22 cellular contexts compared by ENCODE assay signal in genomic region chr7:45564485-45564884, GRCh38. TPM values are rescaled to one million over a fixed set of nuclear protein-coding genes. Genes with fewer than 3 reads are reported as not detected.
DNase-seq lines count a peak whose midpoint lies in the region; ATAC-seq, FAIRE-seq and TF ChIP-seq lines count a peak whose summit lies in the region.
"Had no signal": no experiment of that assay in that cellular context is flagged by ENCODE, and none has a peak within 500 bp of the region (broad histone marks: within the 10 kb centered on the region; RNA-seq: fewer than 3 reads in every experiment).

No MANE protein-coding gene starts in this region.

- no peaks in the 10 kb centered on the region for H3K36me3 ChIP-seq in kidney (ENCODE audit: control insufficient read depth in 1 of 2, insufficient read depth in 2 of 2, low read length in 2 of 2)
- no peaks in the 10 kb centered on the region for H3K36me3 ChIP-seq in testis (ENCODE audit: low read depth, missing control alignments)
- H3K36me3 ChIP-seq: pancreas had no signal

- peak overlapping the region in 1 of 2 donors; percentile 56 for H3K27ac ChIP-seq in coronary artery
- peak overlapping the region in 1 of 2 donors; percentile 23 for H3K27ac ChIP-seq in kidney (ENCODE audit: low read depth in 2 of 2, low read length in 2 of 2)
- peak overlapping the region; percentile 52 for H3K27ac ChIP-seq in temporal lobe (ENCODE audit: low read depth, low read length)
- no peak overlapping the region for H3K27ac ChIP-seq in testis
- H3K27ac ChIP-seq: pancreas had no signal

- H3K4me3 Mint-ChIP-seq in activated CD8-positive, alpha-beta T cell treated with anti-CD3 and anti-CD28 coated beads, Interleukin-2, amount 10 ng/mL, durations not matched to agents 7 days and 5 days, result no peak overlapping the region
- H3K4me3 Mint-ChIP-seq: activated CD8-positive, alpha-beta T cell treated with anti-CD3 and anti-CD28 coated beads for 36 hours; activated T-cell treated with anti-CD3 and anti-CD28 coated beads, Interleukin-2, amount 50 U/mL, for 24 hours; stimulated activated naive CD8-positive, alpha-beta T cell treated with anti-CD3 and anti-CD28 coated beads, Interleukin-15, amount 100 ng/mL, for 72 hours; type B pancreatic cell had no signal

- intact Hi-C loops in kidney (cut with DNase I), result no loop called here
- intact Hi-C loops in testis (cut with DNase I; ENCODE audit: low total_unique reads), result no loop called here

- peaks cover 0 to 9% of the 10 kb centered on the region in 2 donors for H3K9me3 ChIP-seq in kidney (ENCODE audit: control insufficient read depth in 1 of 2, low read length in 2 of 2)
- no peaks in the 10 kb centered on the region for H3K9me3 ChIP-seq in testis
- H3K9me3 ChIP-seq: pancreas had no signal

- no peaks in the 10 kb centered on the region for H3K27me3 Mint-ChIP-seq in activated CD8-positive, alpha-beta T cell treated with anti-CD3 and anti-CD28 coated beads, Interleukin-2, amount 10 ng/mL, durations not matched to agents 7 days and 5 days (ENCODE audit: low read depth)

- TF ChIP-seq CTCF in coronary artery (IDR thresholded peaks at IDR 0.05), result no peak
- no peak for TF ChIP-seq CTCF in kidney (IDR thresholded peaks at IDR 0.05; ENCODE audit: borderline replicate concordance, extremely low read depth, insufficient read depth)
- no peak for TF ChIP-seq CTCF in testis (IDR thresholded peaks at IDR 0.05)

- CTCF ChIA-PET in activated CD8-positive, alpha-beta T cell treated with anti-CD3 and anti-CD28 coated beads, Interleukin-2, amount 10 ng/mL, durations not matched to agents 7 days and 5 days (lab: Charles Lee), result no interaction called here

- H3K9me3 Mint-ChIP-seq in activated CD8-positive, alpha-beta T cell treated with anti-CD3 and anti-CD28 coated beads, Interleukin-2, amount 10 ng/mL, durations not matched to agents 7 days and 5 days (ENCODE audit: insufficient read depth), result no peaks in the 10 kb centered on the region

- peak; percentile 27 for DNase-seq in RPMI7951 (ENCODE audit: low read depth)
- no peak for DNase-seq in coronary artery (ENCODE audit: low spot score)
- peak; percentile 81 for DNase-seq in kidney
- DNase-seq in testis, result no peak
- DNase-seq in activated CD8-positive, alpha-beta T cell treated with anti-CD3 and anti-CD28 coated beads, Interleukin-2, amount 10 ng/mL, durations not matched to agents 7 days and 5 days, result no peak
- DNase-seq: activated CD8-positive, alpha-beta T cell treated with anti-CD3 and anti-CD28 coated beads for 36 hours; activated naive CD4-positive, alpha-beta T cell treated with anti-CD3 and anti-CD28 coated beads, Interleukin-2, amount 50 U/mL, for 16 hours; activated T-cell treated with anti-CD3 and anti-CD28 coated beads, Interleukin-2, amount 50 U/mL, for 24 hours; cortex of kidney; hippocampal formation; Karpas-422; NCI-H2081 treated with DMSO at 0.1 percent for 48 hours; RPMI8226; small intestine; stimulated activated CD4-positive, alpha-beta T cell treated with anti-CD3 and anti-CD28 coated beads, Interleukin-2, amount 100 ng/mL, for 48 hours; stimulated activated naive CD8-positive, alpha-beta T cell treated with anti-CD3 and anti-CD28 coated beads, Interleukin-15, amount 100 ng/mL, for 72 hours; T-helper 9 cell had no signal

- H3K4me1 Mint-ChIP-seq in activated CD8-positive, alpha-beta T cell treated with anti-CD3 and anti-CD28 coated beads, Interleukin-2, amount 10 ng/mL, durations not matched to agents 7 days and 5 days (ENCODE audit: low read depth), result no peaks in the 10 kb centered on the region
- H3K4me1 Mint-ChIP-seq: stimulated activated naive CD8-positive, alpha-beta T cell treated with anti-CD3 and anti-CD28 coated beads, Interleukin-15, amount 100 ng/mL, for 72 hours had no signal

- TF ChIP-seq POLR2A in testis (IDR thresholded peaks at IDR 0.05), result no peak

- no peak overlapping the region for H3K9ac ChIP-seq in kidney (ENCODE audit: low read length in 2 of 2)

- no peak for FAIRE-seq in kidney (lab: Jason Lieb, UNC)
- FAIRE-seq: astrocyte, pancreas, small intestine had no signal

- H3K27me3 ChIP-seq in testis, result no peaks in the 10 kb centered on the region
- H3K27me3 ChIP-seq: pancreas had no signal

- H3K4me3 ChIP-seq in coronary artery, result peak overlapping the region; percentile 62
- H3K4me3 ChIP-seq in kidney (ENCODE audit: low read length in 2 of 2), result no peak overlapping the region
- H3K4me3 ChIP-seq in testis, result no peak overlapping the region
- H3K4me3 ChIP-seq: pancreas had no signal

- WGBS in testis, 2 donors, result 41 to 44% methylated on average over 8 of the region's 8 CpGs

- no peaks in the 10 kb centered on the region for H3K36me3 Mint-ChIP-seq in activated CD8-positive, alpha-beta T cell treated with anti-CD3 and anti-CD28 coated beads, Interleukin-2, amount 10 ng/mL, durations not matched to agents 7 days and 5 days (ENCODE audit: low read depth)
- H3K36me3 Mint-ChIP-seq: type B pancreatic cell had no signal

- POLR2A ChIA-PET in activated CD8-positive, alpha-beta T cell treated with anti-CD3 and anti-CD28 coated beads, Interleukin-2, amount 10 ng/mL, durations not matched to agents 7 days and 5 days (lab: Charles Lee), result no interaction called here

- no peak overlapping the region for H3K27ac Mint-ChIP-seq in activated CD8-positive, alpha-beta T cell treated with anti-CD3 and anti-CD28 coated beads, Interleukin-2, amount 10 ng/mL, durations not matched to agents 7 days and 5 days
- H3K27ac Mint-ChIP-seq: activated CD8-positive, alpha-beta T cell treated with anti-CD3 and anti-CD28 coated beads for 36 hours; activated T-cell treated with anti-CD3 and anti-CD28 coated beads, Interleukin-2, amount 50 U/mL, for 24 hours; type B pancreatic cell had no signal

- no peak for ATAC-seq in GM19397 (IDR thresholded peaks at IDR 0.05; ENCODE audit: unreplicated experiment)
- ATAC-seq in activated CD8-positive, alpha-beta T cell treated with anti-CD3 and anti-CD28 coated beads, Interleukin-2, amount 10 ng/mL, durations not matched to agents 7 days and 5 days, result no peak
- ATAC-seq: activated CD8-positive, alpha-beta T cell treated with anti-CD3 and anti-CD28 coated beads for 36 hours; pancreas; stimulated activated naive CD8-positive, alpha-beta T cell treated with anti-CD3 and anti-CD28 coated beads, Interleukin-15, amount 100 ng/mL, for 72 hours had no signal

- H3K4me1 ChIP-seq in kidney (ENCODE audit: control insufficient read depth in 1 of 2, insufficient read depth in 1 of 2, low read depth in 1 of 2, low read length in 2 of 2) (no peaks in the 10 kb centered on the region), testis (peaks cover 6% of the 10 kb centered on the region)
- H3K4me1 ChIP-seq: pancreas had no signal

RNA-seq across cellular contexts. Expression of gene ADCY1, which starts 9.7 kb away (rescaled TPM):
- total RNA-seq in RPMI7951 (2014; rRNA removed; shearing (Covaris generic)), result 3.1 and 4.4 TPM in 2 replicates
- total RNA-seq in kidney (3.7 TPM), temporal lobe (193 TPM), testis (10 to 100 TPM; 13.7 to 14.1 TPM)
- polyA plus RNA-seq in kidney (ENCODE audit: insufficient read depth, low read depth, low replicate concordance) (2.9 TPM), testis (ENCODE audit: insufficient read depth, low read depth, low replicate concordance) (6.6 TPM)
- under 1 TPM; 0.21 to 0.29 TPM for total RNA-seq in activated CD8-positive, alpha-beta T cell treated with anti-CD3 and anti-CD28 coated beads, Interleukin-2, amount 10 ng/mL, durations not matched to agents 7 days and 5 days

Comparison
In these comparisons a context has a peak if more than half of its experiments do, and no peak if none do; other contexts are left out.
1. DNase-seq: peak in RPMI7951 (single experiment) and kidney (single experiment); none in coronary artery (single experiment), testis (single experiment) and activated CD8-positive, alpha-beta T cell treated with anti-CD3 and anti-CD28 coated beads, Interleukin-2, amount 10 ng/mL, durations not matched to agents 7 days and 5 days (single experiment).
2. RNA of gene ADCY1, which starts 9.7 kb away (total RNA-seq): 193 TPM in temporal lobe (single experiment); 13.7 to 14.1 TPM in testis, 3.1 to 4.4 TPM in RPMI7951, 3.7 TPM in kidney (single experiment) and 0.21 to 0.29 TPM in activated CD8-positive, alpha-beta T cell treated with anti-CD3 and anti-CD28 coated beads, Interleukin-2, amount 10 ng/mL, durations not matched to agents 7 days and 5 days; every median in the first group is over 10 times any median in the second.